15 cellular contexts compared by ENCODE assay signal in the genomic region with DNA sequence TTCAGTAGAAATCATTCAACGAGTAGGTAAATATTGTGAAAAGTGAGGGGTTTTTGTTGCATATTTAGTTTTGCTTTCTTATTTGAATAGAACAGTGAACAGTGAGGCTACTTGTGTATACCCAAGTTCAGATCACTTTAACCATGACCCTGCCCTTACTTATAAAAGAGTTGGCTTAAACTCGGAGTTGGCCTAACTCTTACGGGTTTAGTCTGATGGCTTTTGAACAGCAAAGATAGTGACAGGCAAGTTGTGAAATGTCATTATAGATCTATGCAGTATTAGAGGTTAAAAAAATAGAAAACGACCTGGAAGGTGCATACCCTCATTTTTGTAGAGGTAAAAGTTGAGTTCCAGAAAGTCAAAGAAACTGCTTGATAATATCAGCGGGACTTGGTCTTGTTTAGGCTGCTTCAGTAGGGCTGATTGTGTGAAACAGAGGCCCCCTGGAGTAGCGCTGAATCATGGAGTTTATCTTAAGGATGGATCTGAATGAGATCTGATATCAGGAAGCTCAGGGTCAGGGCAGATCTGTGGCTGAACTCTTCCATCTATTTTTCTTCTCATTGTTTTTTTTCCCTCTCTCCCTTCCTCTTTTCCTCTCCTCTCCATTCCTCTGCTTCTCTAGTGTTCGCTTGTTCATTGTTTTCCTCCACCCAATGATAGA.
"Had no signal": no experiment of that assay in that cellular context is flagged by ENCODE, and none has a peak within 500 bp of the region (broad histone marks: within the 10 kb centered on the region; RNA-seq: fewer than 3 reads in every experiment).

No MANE protein-coding gene starts in this region.

- H3K4me3 Mint-ChIP-seq: activated CD8-positive, alpha-beta T cell treated with anti-CD3 and anti-CD28 coated beads for 36 hours; activated T-cell treated with anti-CD3 and anti-CD28 coated beads, Interleukin-2, amount 50 U/mL, for 72 hours; central memory CD8-positive, alpha-beta T cell; neural progenitor cell had no signal

- H3K27me3 Mint-ChIP-seq: activated CD8-positive, alpha-beta T cell treated with anti-CD3 and anti-CD28 coated beads for 36 hours; central memory CD8-positive, alpha-beta T cell had no signal

- H3K9me3 Mint-ChIP-seq: activated CD8-positive, alpha-beta T cell treated with anti-CD3 and anti-CD28 coated beads for 36 hours; central memory CD8-positive, alpha-beta T cell; neural progenitor cell had no signal

- H3K27ac Mint-ChIP-seq: activated CD8-positive, alpha-beta T cell treated with anti-CD3 and anti-CD28 coated beads for 36 hours; activated T-cell treated with anti-CD3 and anti-CD28 coated beads, Interleukin-2, amount 50 U/mL, for 72 hours; neural progenitor cell had no signal

- H3K36me3 ChIP-seq: esophagus muscularis mucosa, left lung, neural progenitor cell, pancreas, vagina had no signal

- H2AFZ ChIP-seq: neural progenitor cell had no signal

- DNase-seq: activated CD8-positive, alpha-beta memory T cell treated with anti-CD3 and anti-CD28 coated beads, Interleukin-2, amount 50 U/mL, for 4 hours; activated CD8-positive, alpha-beta T cell treated with anti-CD3 and anti-CD28 coated beads for 36 hours; activated gamma-delta T cell treated with Interleukin-2 at 50 U/mL for 16 hours; activated T-cell treated with anti-CD3 and anti-CD28 coated beads, Interleukin-2, amount 50 U/mL, for 72 hours; islet precursor cell; left lung; mesenchymal stem cell; pancreas; retina; T1000 had no signal

- H3K9ac ChIP-seq: neural progenitor cell had no signal

- H3K4me2 ChIP-seq: neural progenitor cell had no signal

- ATAC-seq: activated CD8-positive, alpha-beta T cell treated with anti-CD3 and anti-CD28 coated beads for 36 hours; activated T-cell treated with anti-CD3 and anti-CD28 coated beads, Interleukin-2, amount 50 U/mL, for 72 hours; left lung; pancreas had no signal

- H3K27me3 ChIP-seq: esophagus muscularis mucosa, left lung, neural progenitor cell, pancreas, vagina had no signal

- H3K4me3 ChIP-seq: esophagus muscularis mucosa, left lung, neural progenitor cell, pancreas, skin epidermis, vagina had no signal

- H3K27ac ChIP-seq: left lung, neural progenitor cell, pancreas, skin epidermis, vagina had no signal

- H3K9me3 ChIP-seq: esophagus muscularis mucosa, left lung, pancreas, vagina had no signal

- H3K4me1 ChIP-seq: vagina had no signal
